11 cellular contexts compared by ENCODE assay signal in the genomic region with DNA sequence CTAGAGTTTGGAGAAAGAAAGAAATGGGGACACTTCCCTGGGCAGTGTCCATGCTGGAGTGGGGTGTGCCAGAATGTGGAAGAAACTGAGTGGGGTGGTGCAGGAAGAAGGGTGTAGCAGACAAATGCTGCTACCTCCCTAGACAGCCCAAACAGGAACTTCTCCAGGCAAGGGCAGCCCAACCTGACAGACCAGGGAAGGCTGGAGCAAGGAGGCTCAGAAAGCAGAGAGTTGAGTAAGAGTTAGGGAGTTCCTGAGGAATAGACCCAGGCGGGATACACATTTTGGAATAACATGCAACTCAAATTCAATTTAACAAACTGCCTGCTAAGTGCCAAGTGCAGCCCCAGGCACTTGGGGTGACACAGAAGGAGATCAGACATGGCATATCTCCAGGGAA. TPM values are rescaled to one million over a fixed set of nuclear protein-coding genes. Genes with fewer than 3 reads are reported as not detected.
A peak's percentile ranks its signal among the peaks of the same experiment; 100 is the strongest.
DNase-seq lines count a peak whose midpoint lies in the region; ATAC-seq and TF ChIP-seq lines count a peak whose summit lies in the region.
"Had no signal": no experiment of that assay in that cellular context is flagged by ENCODE, and none has a peak within 500 bp of the region (broad histone marks: within the 10 kb centered on the region; RNA-seq: fewer than 3 reads in every experiment).

No MANE protein-coding gene starts in this region.

- in situ Hi-C loops in GM13976 (cut with MboI; ENCODE audit: low sequenced_read_pairs, unreplicated experiment), result no loop called here

- 67 to 88% (median 85%) methylated on average over 1 of the region's 1 CpG for WGBS in stomach, 5 donors

- no peak for TF ChIP-seq EP300 in stomach (IDR thresholded peaks at IDR 0.05)

- H3K4me3 ChIP-seq in ascending aorta, result no peak overlapping the region
- no peak overlapping the region for H3K4me3 ChIP-seq in stomach

- TF ChIP-seq CTCF in GM13976 (IDR thresholded peaks at IDR 0.05; ENCODE audit: borderline replicate concordance, control extremely low read depth, extremely low read depth, insufficient read depth, missing control alignments) (no peak), ascending aorta (IDR thresholded peaks at IDR 0.05) (no peak), stomach (IDR thresholded peaks at IDR 0.05) (no peak)

- no peaks in the 10 kb centered on the region for H3K27me3 ChIP-seq in ascending aorta
- H3K27me3 ChIP-seq in layer of hippocampus (ENCODE audit: control insufficient read depth, insufficient read depth, low read length), result no peaks in the 10 kb centered on the region
- H3K27me3 ChIP-seq in stomach, result no peaks in the 10 kb centered on the region
- H3K27me3 ChIP-seq: cardiac muscle cell had no signal

- H3K9me3 ChIP-seq in ascending aorta (no peaks in the 10 kb centered on the region), stomach (no peaks in the 10 kb centered on the region)

- no peaks in the 10 kb centered on the region for H3K36me3 ChIP-seq in ascending aorta
- H3K36me3 ChIP-seq in stomach, result no peaks in the 10 kb centered on the region
- H3K36me3 ChIP-seq: cardiac muscle cell had no signal

- DNase-seq in GM13976 (ENCODE audit: low spot score), result peak; percentile 10
- DNase-seq in ascending aorta (ENCODE audit: low spot score in 2 of 2), result no peak
- no peak for DNase-seq in stomach
- no peak for DNase-seq in inferior parietal cortex (ENCODE audit: extremely low spot score)
- DNase-seq in T1000 (lab: John Stamatoyannopoulos, UW), result no peak
- no peak for DNase-seq in NCI-H2171 (lab: John Stamatoyannopoulos, UW)
- DNase-seq: activated CD4-positive, alpha-beta T cell treated with anti-CD3 and anti-CD28 coated beads for 48 hours; stimulated activated CD4-positive, alpha-beta T cell treated with anti-CD3 and anti-CD28 coated beads, Interleukin-1b, Interleukin-23, amount 100 ng/mL, for 48 hours had no signal

- H3K27ac ChIP-seq in ascending aorta (peak overlapping the region; percentile 79 to 93), layer of hippocampus (ENCODE audit: low read depth, low read length) (peak overlapping the region; percentile 97), stomach (peak overlapping the region in 4 of 5 donors; percentile 90 to 94 (median 92))

- no peak for ATAC-seq in HG02642 (IDR thresholded peaks at IDR 0.05; ENCODE audit: poor library complexity, unreplicated experiment)

- TF ChIP-seq POLR2A in stomach (IDR thresholded peaks at IDR 0.05), result no peak

- intact Hi-C loops in ascending aorta (cut with DNase I), result no loop called here
- intact Hi-C loops in stomach (cut with DNase I; ENCODE audit: low total_unique reads), result loop anchor here (5.0 kb wide), 1 partner anchor 34 kb away; no protein-coding TSS in a partner anchor

- H3K4me1 ChIP-seq in ascending aorta, result peaks cover 12 to 29% of the 10 kb centered on the region in 2 donors
- H3K4me1 ChIP-seq in stomach, result peaks cover 40 to 48% (median 45%) of the 10 kb centered on the region in 4 donors

RNA-seq across cellular contexts. Expression of a gene that starts 1.0 kb away (rescaled TPM):
- total RNA-seq in ascending aorta, result 185 TPM
- total RNA-seq in stomach, result 100 to 1,000 TPM in 3 of 5 donors, 10 to 100 TPM in 2; 42.8 to 305 (median 121) TPM
- polyA plus RNA-seq in stomach, result 10 to 100 TPM; 16.5 to 30.3 (median 28.2) TPM
